ENCODE assay signal across 11 cellular contexts in genomic region chr6:37049735-37049989, GRCh38. TPM values are rescaled to one million over a fixed set of nuclear protein-coding genes. Genes with fewer than 3 reads are reported as not detected.
A peak's percentile ranks its signal among the peaks of the same experiment; 100 is the strongest.
DNase-seq lines count a peak whose midpoint lies in the region; ATAC-seq, FAIRE-seq and TF ChIP-seq lines count a peak whose summit lies in the region.
"Had no signal": no experiment of that assay in that cellular context is flagged by ENCODE, and none has a peak within 500 bp of the region (broad histone marks: within the 10 kb centered on the region; RNA-seq: fewer than 3 reads in every experiment).

No MANE protein-coding gene starts in this region.

- H3K9me3 ChIP-seq in heart right ventricle (no peaks in the 10 kb centered on the region), lower lobe of right lung (no peaks in the 10 kb centered on the region), uterus (no peaks in the 10 kb centered on the region)

- POLR2A ChIA-PET in activated CD8-positive, alpha-beta T cell treated with anti-CD3 and anti-CD28 coated beads, Interleukin-2, amount 10 ng/mL, durations not matched to agents 7 days and 5 days (lab: Charles Lee), result interaction anchor here (0.6 to 14.7 kb wide), 10 partner anchors 12 to 158 kb away, joined by 4 to 574 read pairs (median 43); partner anchors contain the start of gene PIM1

- H3K4me1 Mint-ChIP-seq in activated CD8-positive, alpha-beta T cell treated with anti-CD3 and anti-CD28 coated beads, Interleukin-2, amount 10 ng/mL, durations not matched to agents 7 days and 5 days (ENCODE audit: low read depth), result peaks cover 83% of the 10 kb centered on the region

- H3K4me1 ChIP-seq in heart right ventricle, result peaks cover 6 to 58% (median 19%) of the 10 kb centered on the region in 9 donors
- peaks cover 42% of the 10 kb centered on the region for H3K4me1 ChIP-seq in lower lobe of right lung
- no peaks in the 10 kb centered on the region for H3K4me1 ChIP-seq in uterus

- peak overlapping the region in 9 of 10 donors; percentile 22 to 93 (median 59) for H3K27ac ChIP-seq in heart right ventricle
- peak overlapping the region; percentile 76 for H3K27ac ChIP-seq in lower lobe of right lung
- peak overlapping the region; percentile 6 to 35 for H3K27ac ChIP-seq in uterus

- ATAC-seq in heart right ventricle (no peak), lower lobe of right lung (no peak)
- no peak for ATAC-seq in activated CD8-positive, alpha-beta T cell treated with anti-CD3 and anti-CD28 coated beads, Interleukin-2, amount 10 ng/mL, durations not matched to agents 7 days and 5 days
- ATAC-seq: SK-N-SH treated with all-trans-retinoic acid at 6 μM for 48 hours had no signal

- TF ChIP-seq POLR2A in uterus (IDR thresholded peaks at IDR 0.05), result no peak

- no peaks in the 10 kb centered on the region for H3K9me3 Mint-ChIP-seq in activated CD8-positive, alpha-beta T cell treated with anti-CD3 and anti-CD28 coated beads, Interleukin-2, amount 10 ng/mL, durations not matched to agents 7 days and 5 days (ENCODE audit: insufficient read depth)
- H3K9me3 Mint-ChIP-seq: type B pancreatic cell had no signal

- CTCF ChIA-PET in activated CD8-positive, alpha-beta T cell treated with anti-CD3 and anti-CD28 coated beads, Interleukin-2, amount 10 ng/mL, durations not matched to agents 7 days and 5 days (lab: Charles Lee), result interaction anchor here (1.8 to 18.3 kb wide), 7 partner anchors 10 to 163 kb away, joined by 8 to 506 read pairs (median 61); partner anchors contain the start of gene PIM1

- H3K36me3 ChIP-seq in heart right ventricle, result no peaks in the 10 kb centered on the region
- H3K36me3 ChIP-seq in lower lobe of right lung, result no peaks in the 10 kb centered on the region
- no peaks in the 10 kb centered on the region for H3K36me3 ChIP-seq in uterus

- DNase-seq in heart right ventricle (no peak), cardiac septum (ENCODE audit: low spot score) (no peak), lower lobe of right lung (no peak), uterus (no peak), GM19239 (ENCODE audit: insufficient read length, low spot score) (no peak), NK-92 (lab: John Stamatoyannopoulos, UW; ENCODE audit: unreplicated experiment) (no peak)
- peak; percentile 31 for DNase-seq in activated CD8-positive, alpha-beta T cell treated with anti-CD3 and anti-CD28 coated beads, Interleukin-2, amount 10 ng/mL, durations not matched to agents 7 days and 5 days
- DNase-seq in activated CD4-positive, CD25-positive, alpha-beta regulatory T cell (lab: John Stamatoyannopoulos, UW), result no peak

- peak overlapping the region; percentile 80 for H3K4me3 Mint-ChIP-seq in activated CD8-positive, alpha-beta T cell treated with anti-CD3 and anti-CD28 coated beads, Interleukin-2, amount 10 ng/mL, durations not matched to agents 7 days and 5 days
- H3K4me3 Mint-ChIP-seq: type B pancreatic cell had no signal

- no peak for TF ChIP-seq CTCF in heart right ventricle (IDR thresholded peaks at IDR 0.05)
- no peak for TF ChIP-seq CTCF in lower lobe of right lung (IDR thresholded peaks at IDR 0.05)
- no peak for TF ChIP-seq CTCF in uterus (IDR thresholded peaks at IDR 0.05)

- intact Hi-C loops in heart right ventricle (cut with DNase I), result no loop called here
- intact Hi-C loops in cardiac septum (cut with DNase I), result no loop called here
- intact Hi-C loops in lower lobe of right lung (cut with DNase I), result no loop called here
- intact Hi-C loops in uterus (cut with DNase I; ENCODE audit: low total_unique reads), result no loop called here

- H3K36me3 Mint-ChIP-seq in activated CD8-positive, alpha-beta T cell treated with anti-CD3 and anti-CD28 coated beads, Interleukin-2, amount 10 ng/mL, durations not matched to agents 7 days and 5 days (ENCODE audit: low read depth), result peaks cover 9% of the 10 kb centered on the region
- H3K36me3 Mint-ChIP-seq: type B pancreatic cell had no signal

- WGBS in heart right ventricle, 2 donors, result 93 to 94% methylated on average over 5 of the region's 5 CpGs

- FAIRE-seq in GM19239 (lab: Jason Lieb, UNC), result no peak
- FAIRE-seq: HTR-8/SVneo had no signal

- H3K27ac Mint-ChIP-seq in activated CD8-positive, alpha-beta T cell treated with anti-CD3 and anti-CD28 coated beads, Interleukin-2, amount 10 ng/mL, durations not matched to agents 7 days and 5 days, result peak overlapping the region; percentile 89

- H3K4me3 ChIP-seq in heart right ventricle, result peak overlapping the region in 2 of 10 donors; percentile 9 to 31
- peak overlapping the region; percentile 1 for H3K4me3 ChIP-seq in lower lobe of right lung
- H3K4me3 ChIP-seq in uterus, result no peak overlapping the region

- no peaks in the 10 kb centered on the region for H3K27me3 Mint-ChIP-seq in activated CD8-positive, alpha-beta T cell treated with anti-CD3 and anti-CD28 coated beads, Interleukin-2, amount 10 ng/mL, durations not matched to agents 7 days and 5 days (ENCODE audit: low read depth)
- H3K27me3 Mint-ChIP-seq: type B pancreatic cell had no signal

- H3K27me3 ChIP-seq in heart right ventricle, result no peaks in the 10 kb centered on the region
- no peaks in the 10 kb centered on the region for H3K27me3 ChIP-seq in lower lobe of right lung (ENCODE audit: low read depth)
- no peaks in the 10 kb centered on the region for H3K27me3 ChIP-seq in uterus

RNA-seq across cellular contexts. Expression of gene FGD2, which starts 44.2 kb away (rescaled TPM):
- total RNA-seq in heart right ventricle (10 to 100 TPM in 1 of 10 donors, 1 to 10 TPM in 9; 1.0 to 22.1 (median 2.0) TPM), cardiac septum (2.3 TPM), lower lobe of right lung (103 TPM), uterus (10 to 100 TPM in 3 of 4 donors, under 1 TPM in 1; 0.51 to 27.6 (median 11.5) TPM)
- 1 to 10 TPM; 2.8 to 6.7 TPM for polyA plus RNA-seq in heart right ventricle
- 10 to 100 TPM; 10.1 to 12.1 TPM for total RNA-seq in activated CD8-positive, alpha-beta T cell treated with anti-CD3 and anti-CD28 coated beads, Interleukin-2, amount 10 ng/mL, durations not matched to agents 7 days and 5 days

Comparison
In these comparisons a context has a peak if more than half of its experiments do, and no peak if none do; other contexts are left out.
1. H3K27ac ChIP-seq: peak in every context shown above with its lines; median percentile 76 in lower lobe of right lung; 59 in heart right ventricle; 20 in uterus.